In the genomic region with DNA sequence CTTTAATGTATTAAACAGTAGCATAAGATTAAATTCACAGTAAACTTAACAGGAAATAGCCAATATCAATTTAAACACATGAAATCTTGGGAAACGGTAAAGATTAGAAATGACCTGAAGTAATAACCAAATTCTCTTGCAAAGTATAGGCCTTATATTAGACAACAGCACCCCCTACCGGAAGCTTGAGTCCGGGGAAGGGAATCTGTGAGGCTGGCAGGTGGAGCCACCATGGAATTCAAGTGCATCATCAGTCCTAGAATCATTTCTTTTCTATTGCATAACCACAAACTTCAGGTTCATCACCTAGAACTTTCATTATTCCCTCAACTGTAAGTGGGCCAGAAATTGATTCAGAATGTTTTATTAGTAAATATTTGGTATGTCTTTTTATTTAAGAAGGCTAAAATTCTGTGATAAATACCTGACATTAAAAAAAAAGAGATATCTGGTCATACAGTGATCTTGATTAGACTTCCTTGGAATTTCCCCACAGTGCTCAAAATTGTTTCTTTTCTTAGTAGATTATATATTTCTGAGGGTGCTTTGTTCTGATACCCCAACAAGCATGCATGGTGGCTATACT, we compare ENCODE assay signal across 8 cellular contexts. TPM values are rescaled to one million over a fixed set of nuclear protein-coding genes. Genes with fewer than 3 reads are reported as not detected.
DNase-seq lines count a peak whose midpoint lies in the region; ATAC-seq, FAIRE-seq and TF ChIP-seq lines count a peak whose summit lies in the region.

No MANE protein-coding gene starts in this region.

- intact Hi-C loops in ovary (cut with DNase I) (loop anchor here in 2 of 4 donors (10.0 kb wide), 1 partner anchor 823 kb away; no protein-coding TSS in a partner anchor), transverse colon (cut with DNase I; ENCODE audit: low total_unique reads) (loop anchor here (5.0 kb wide), 1 partner anchor 825 kb away; no protein-coding TSS in a partner anchor)

- H3K27ac ChIP-seq in RWPE2 (ENCODE audit: poor library complexity, severe bottlenecking) (no peak overlapping the region), ovary (no peak overlapping the region), transverse colon (no peak overlapping the region)

- in situ Hi-C loops in transverse colon (cut with MboI; ENCODE audit: low pct_ligation_motif_present in 1 of 4, low pct_unique_long_range_greater_than_20kb in 1 of 4, low sequenced_read_pairs in 3 of 4): loop anchor here (10.0 to 25.0 kb wide), 3 partner anchors 655 to 830 kb away; no protein-coding TSS in a partner anchor

- H3K27me3 ChIP-seq in RWPE2 (ENCODE audit: insufficient read depth, poor library complexity, severe bottlenecking) (peaks cover 33% of the 10 kb centered on the region), ovary (no peaks in the 10 kb centered on the region), transverse colon (peaks cover 12% of the 10 kb centered on the region)

- DNase-seq in Ammon's horn (ENCODE audit: low spot score) (peak; percentile 79), LoVo (ENCODE audit: low spot score) (peak; percentile 77), RWPE2 (ENCODE audit: low spot score) (peak; percentile 69), frontal cortex (ENCODE audit: low spot score in 2 of 2) (peak; percentile 18 to 44), ovary (peak; percentile 50 to 74 (median 57)), transverse colon (peak; percentile 72)
- DNase-seq in activated effector memory CD4-positive, alpha-beta T cell treated with anti-CD3 and anti-CD28 coated beads, Interleukin-2, amount 50 U/mL, for 16 hours: peak; percentile 85

- H3K9me3 ChIP-seq in RWPE2 (ENCODE audit: severe bottlenecking) (no peaks in the 10 kb centered on the region), ovary (no peaks in the 10 kb centered on the region), transverse colon (no peaks in the 10 kb centered on the region)

- no peaks in the 10 kb centered on the region for H3K4me1 ChIP-seq in RWPE2 (ENCODE audit: insufficient read depth, poor library complexity, severe bottlenecking)
- no peaks in the 10 kb centered on the region for H3K4me1 ChIP-seq in ovary (ENCODE audit: insufficient read depth)
- no peaks in the 10 kb centered on the region for H3K4me1 ChIP-seq in transverse colon

- H3K36me3 ChIP-seq in RWPE2 (ENCODE audit: low read depth) (no peaks in the 10 kb centered on the region), ovary (no peaks in the 10 kb centered on the region), transverse colon (no peaks in the 10 kb centered on the region)

- ATAC-seq in GM19328 (IDR thresholded peaks at IDR 0.05; ENCODE audit: unreplicated experiment) (peak; percentile 64), RWPE2 (ENCODE audit: low read depth) (peak; percentile 80)

- TF ChIP-seq CTCF in RWPE2 (IDR thresholded peaks at IDR 0.05; ENCODE audit: poor library complexity, severe bottlenecking) (peak; percentile 96), ovary (IDR thresholded peaks at IDR 0.05) (peak; percentile 20 to 40 (median 40)), transverse colon (IDR thresholded peaks at IDR 0.05) (peak; percentile 66 to 87 (median 78))

- TF ChIP-seq EP300 in ovary (IDR thresholded peaks at IDR 0.05): no peak
- no peak for TF ChIP-seq EP300 in transverse colon (IDR thresholded peaks at IDR 0.05; ENCODE audit: low read depth)

- WGBS in ovary, 3 donors: 0 to 3% (median 1%) methylated on average over 3 of the region's 3 CpGs
- 0 to 2% methylated on average over 3 of the region's 3 CpGs for WGBS in transverse colon (ENCODE audit: low coverage in 1 of 2), 2 donors

- TF ChIP-seq POLR2A in ovary (IDR thresholded peaks at IDR 0.05) (no peak), transverse colon (IDR thresholded peaks at IDR 0.05) (no peak)

- H3K4me3 ChIP-seq in RWPE2 (ENCODE audit: severe bottlenecking): no peak overlapping the region
- H3K4me3 ChIP-seq in ovary: no peak overlapping the region
- H3K4me3 ChIP-seq in transverse colon: no peak overlapping the region

- peak; percentile 79 for FAIRE-seq in frontal cortex (lab: Jason Lieb, UNC)

RNA-seq across cellular contexts. Expression of a gene that starts 48.6 kb away (rescaled TPM):
- 26.1 TPM for total RNA-seq in frontal cortex
- 10 to 100 TPM; 12.8 to 31.0 (median 26.6) TPM for total RNA-seq in ovary
- polyA plus RNA-seq in ovary: 10 to 100 TPM in 1 of 2 donors, 1 to 10 TPM in 1; 7.3 to 19.3 TPM
- total RNA-seq in transverse colon: 100 to 1,000 TPM in 2 of 4 donors, 10 to 100 TPM in 2; 45.9 to 143 (median 75.5) TPM

RNA-seq across cellular contexts. Expression of a gene that starts 48.6 kb away (rescaled TPM):
- total RNA-seq in frontal cortex: 86.4 TPM
- 10 to 100 TPM; 21.8 to 65.7 (median 55.1) TPM for total RNA-seq in ovary
- polyA plus RNA-seq in ovary: 10 to 100 TPM; 10.3 to 30.6 TPM
- 10 to 100 TPM; 22.8 to 51.3 (median 29.2) TPM for total RNA-seq in transverse colon

Comparison
In these comparisons a context has a peak if more than half of its experiments do, and no peak if none do; other contexts are left out.
1. DNase-seq: peak in every context shown above with its lines; median percentile 85 in activated effector memory CD4-positive, alpha-beta T cell treated with anti-CD3 and anti-CD28 coated beads, Interleukin-2, amount 50 U/mL, for 16 hours; 79 in Ammon's horn; 77 in LoVo; 72 in transverse colon; 69 in RWPE2; 57 in ovary; 31 in frontal cortex.
2. CTCF ChIP-seq: peak in every context shown above with its lines; median percentile 96 in RWPE2; 78 in transverse colon; 40 in ovary.